9 cellular contexts compared by ENCODE assay signal in the genomic region with DNA sequence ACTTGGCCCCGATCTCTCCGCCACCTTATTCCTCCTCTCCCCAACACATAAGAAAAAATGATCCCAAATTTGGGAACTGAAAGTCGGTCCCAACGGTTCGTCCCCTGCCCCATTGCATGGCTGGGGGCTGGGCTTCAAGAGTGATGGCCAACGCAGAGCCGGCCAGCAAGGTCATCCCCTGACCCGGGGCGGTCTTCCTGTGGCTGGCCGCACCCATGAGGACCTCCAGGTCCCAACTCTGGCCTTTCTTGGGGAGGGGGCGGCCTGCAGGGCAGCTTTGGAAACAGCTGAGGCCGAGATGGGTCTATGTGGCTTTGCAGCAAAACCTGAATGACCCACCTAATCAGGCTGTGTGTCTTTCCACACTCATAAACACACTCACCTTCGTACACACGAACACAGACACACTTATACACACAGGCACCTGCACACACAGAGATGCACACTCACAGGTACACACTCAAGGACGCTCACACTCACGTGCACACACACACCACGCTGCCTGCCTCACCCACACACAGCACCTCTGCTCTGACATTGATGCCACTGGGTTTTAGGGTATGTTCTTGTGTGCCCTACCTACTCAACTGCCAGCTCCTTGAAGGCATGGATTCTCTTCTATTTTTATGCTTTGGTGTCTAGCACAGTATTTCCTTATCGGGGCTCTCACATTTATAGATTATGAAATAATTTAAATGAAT. TPM values are rescaled to one million over a fixed set of nuclear protein-coding genes. Genes with fewer than 3 reads are reported as not detected.
DNase-seq lines count a peak whose midpoint lies in the region; TF ChIP-seq lines count a peak whose summit lies in the region.
"Had no signal": no experiment of that assay in that cellular context is flagged by ENCODE, and none has a peak within 500 bp of the region (broad histone marks: within the 10 kb centered on the region; RNA-seq: fewer than 3 reads in every experiment).

No MANE protein-coding gene starts in this region.

- no peak for DNase-seq in BE2C
- DNase-seq in KBM-7 = peak; percentile 39
- no peak for DNase-seq in epithelial cell of esophagus (ENCODE audit: low read depth)
- DNase-seq in SKM-1 (lab: John Stamatoyannopoulos, UW; ENCODE audit: unreplicated experiment) = no peak
- no peak for DNase-seq in NCI-H69 (lab: John Stamatoyannopoulos, UW)
- DNase-seq in RPMI8226 = no peak
- DNase-seq in CD8-positive, alpha-beta memory T cell = no peak
- DNase-seq: activated CD4-positive, CD25-positive, alpha-beta regulatory T cell had no signal

- no peaks in the 10 kb centered on the region for H3K9me3 ChIP-seq in BE2C
- H3K9me3 ChIP-seq in CD8-positive, alpha-beta memory T cell (ENCODE audit: low read length) = no peaks in the 10 kb centered on the region

- H3K27ac ChIP-seq in CD8-positive, alpha-beta memory T cell (ENCODE audit: low read depth, low read length) = no peak overlapping the region

- peak overlapping the region; percentile 39 for H3K4me3 ChIP-seq in BE2C (ENCODE audit: low read depth, low read length)
- peak overlapping the region; percentile 41 for H3K4me3 ChIP-seq in epithelial cell of esophagus (ENCODE audit: low read length)
- H3K4me3 ChIP-seq in CD8-positive, alpha-beta memory T cell (ENCODE audit: low read length) = no peak overlapping the region

- H3K27me3 Mint-ChIP-seq in nephron (ENCODE audit: low read depth) = peaks cover 21% of the 10 kb centered on the region
- H3K27me3 Mint-ChIP-seq in CD8-positive, alpha-beta memory T cell = peaks cover 20 to 69% of the 10 kb centered on the region in 2 donors

- H3K9me3 Mint-ChIP-seq in nephron = no peaks in the 10 kb centered on the region
- no peaks in the 10 kb centered on the region for H3K9me3 Mint-ChIP-seq in CD8-positive, alpha-beta memory T cell

- H3K4me1 Mint-ChIP-seq in nephron = peaks cover 12% of the 10 kb centered on the region
- peaks cover 8 to 14% (median 14%) of the 10 kb centered on the region in 3 donors for H3K4me1 Mint-ChIP-seq in CD8-positive, alpha-beta memory T cell

- in situ Hi-C loops in KBM-7 (cut with MboI; ENCODE audit: low pct_unique_long_range_greater_than_20kb, low sequenced_read_pairs) = loop anchor here (25.0 kb wide), 2 partner anchors 234 to 384 kb away; partner anchors contain the start of gene C1orf141

- H3K36me3 Mint-ChIP-seq in nephron (ENCODE audit: low read depth) = no peaks in the 10 kb centered on the region
- H3K36me3 Mint-ChIP-seq in CD8-positive, alpha-beta memory T cell = peaks cover 0 to 3% (median 0%) of the 10 kb centered on the region in 3 donors

- TF ChIP-seq CTCF in BE2C (IDR thresholded peaks at IDR 0.05; ENCODE audit: low read depth, low read length) (no peak), epithelial cell of esophagus (IDR thresholded peaks at IDR 0.05; ENCODE audit: insufficient read depth, low read depth, low read length, missing control alignments) (no peak), nephron (IDR thresholded peaks at IDR 0.05; ENCODE audit: unreplicated experiment in 3 of 3) (no peak)

- H3K36me3 ChIP-seq in BE2C = no peaks in the 10 kb centered on the region
- H3K36me3 ChIP-seq in CD8-positive, alpha-beta memory T cell (ENCODE audit: insufficient read depth, low read length) = no peaks in the 10 kb centered on the region

- POLR2A ChIA-PET in CD8-positive, alpha-beta memory T cell (lab: Charles Lee) = no interaction called here

- peak overlapping the region; percentile 77 to 84 (median 77) for H3K4me3 Mint-ChIP-seq in nephron
- H3K4me3 Mint-ChIP-seq in CD8-positive, alpha-beta memory T cell = peak overlapping the region in 3 of 7 donors; percentile 19 to 62 (median 24)

- H3K4me1 ChIP-seq in BE2C = no peaks in the 10 kb centered on the region
- H3K4me1 ChIP-seq in CD8-positive, alpha-beta memory T cell (ENCODE audit: insufficient read depth, low read length) = no peaks in the 10 kb centered on the region

- H3K27me3 ChIP-seq in BE2C = 0 out of 2 replicates have a peak, but pooled peaks cover 4% of the 10 kb centered on the region
- peaks cover 17% of the 10 kb centered on the region for H3K27me3 ChIP-seq in CD8-positive, alpha-beta memory T cell (ENCODE audit: insufficient read depth, low read length, poor library complexity, severe bottlenecking)

- H3K27ac Mint-ChIP-seq in nephron = no peak overlapping the region
- peak overlapping the region in 2 of 8 donors; percentile 26 to 72 for H3K27ac Mint-ChIP-seq in CD8-positive, alpha-beta memory T cell

- CTCF ChIA-PET in CD8-positive, alpha-beta memory T cell (lab: Charles Lee) = no interaction called here

RNA-seq across cellular contexts. Expression of gene DYNLT5, which starts 0.6 kb away (rescaled TPM):
- not detected for polyA plus RNA-seq in BE2C (2012; ENCODE audit: insufficient read depth, insufficient read length, low read depth)
- not detected for total RNA-seq in CD8-positive, alpha-beta memory T cell
- not detected for polyA plus RNA-seq in CD8-positive, alpha-beta memory T cell

RNA-seq across cellular contexts. Expression of gene INSL5, which starts 48.3 kb away (rescaled TPM):
- polyA plus RNA-seq in BE2C (2012; ENCODE audit: insufficient read depth, insufficient read length, low read depth) = not detected
- total RNA-seq in CD8-positive, alpha-beta memory T cell = not detected
- polyA plus RNA-seq in CD8-positive, alpha-beta memory T cell = not detected
